In genomic region chr1:185360714-185361113, GRCh38 we compare ENCODE assay signal across 25 cellular contexts. TPM values are rescaled to one million over a fixed set of nuclear protein-coding genes. Genes with fewer than 3 reads are reported as not detected.
DNase-seq lines count a peak whose midpoint lies in the region; TF ChIP-seq lines count a peak whose summit lies in the region.
"Had no signal": no experiment of that assay in that cellular context is flagged by ENCODE, and none has a peak within 500 bp of the region (broad histone marks: within the 10 kb centered on the region; RNA-seq: fewer than 3 reads in every experiment).

No MANE protein-coding gene starts in this region.

- no peak overlapping the region for H2AFZ ChIP-seq in osteoblast (ENCODE audit: low read length)

- H3K27me3 ChIP-seq in osteoblast (ENCODE audit: insufficient read depth, low read length) (no peaks in the 10 kb centered on the region), H7 (ENCODE audit: control insufficient read depth, insufficient read depth, low read length) (no peaks in the 10 kb centered on the region), tibial nerve (no peaks in the 10 kb centered on the region)
- H3K27me3 ChIP-seq: BLaER1 treated with 17β-estradiol and CSF1 and Interleukin-3, amounts not matched to agents 10 nM and 100 nM; esophagus squamous epithelium; MG63; neutrophil had no signal

- H3K27ac ChIP-seq in osteoblast (ENCODE audit: low read depth, low read length): no peak overlapping the region
- no peak overlapping the region for H3K27ac ChIP-seq in tibial nerve
- H3K27ac ChIP-seq: BLaER1 treated with 17β-estradiol and CSF1 and Interleukin-3, amounts not matched to agents 10 nM and 100 nM; esophagus squamous epithelium; neutrophil; psoas muscle had no signal

- TF ChIP-seq POLR2A in tibial nerve (IDR thresholded peaks at IDR 0.05): no peak

- H3K4me2 ChIP-seq in osteoblast (ENCODE audit: insufficient read depth, low read length): no peak overlapping the region
- H3K4me2 ChIP-seq: BLaER1 treated with 17β-estradiol and CSF1 and Interleukin-3, amounts not matched to agents 10 nM and 100 nM had no signal

- H3K4me1 ChIP-seq in osteoblast (ENCODE audit: insufficient read depth, low read length) (peaks cover 9% of the 10 kb centered on the region), tibial nerve (no peaks in the 10 kb centered on the region)
- H3K4me1 ChIP-seq: Caco-2, psoas muscle had no signal

- WGBS in tibial nerve, 2 donors: 95 to 96% methylated on average over 1 of the region's 1 CpG

- TF ChIP-seq CTCF in epithelial cell of esophagus (IDR thresholded peaks at IDR 0.05; ENCODE audit: insufficient read depth, low read depth, low read length, missing control alignments) (no peak), osteoblast (IDR thresholded peaks at IDR 0.05; ENCODE audit: extremely low read depth, low read depth, low read length) (no peak), tibial nerve (IDR thresholded peaks at IDR 0.05) (no peak)

- no peaks in the 10 kb centered on the region for H4K20me1 ChIP-seq in osteoblast (ENCODE audit: insufficient read depth, low read length)
- H4K20me1 ChIP-seq: BLaER1 treated with 17β-estradiol and CSF1 and Interleukin-3, amounts not matched to agents 10 nM and 100 nM had no signal

- peak; percentile 70 for DNase-seq in EL
- peak; percentile 57 for DNase-seq in NCI-H226
- peak; percentile 44 for DNase-seq in epithelial cell of esophagus (ENCODE audit: low read depth)
- peak; percentile 55 for DNase-seq in osteoblast (ENCODE audit: insufficient read length, low spot score, missing footprints)
- DNase-seq in NCI-H187 (lab: John Stamatoyannopoulos, UW): no peak
- DNase-seq in H7: no peak
- DNase-seq in AG08396 (ENCODE audit: low spot score): no peak
- no peak for DNase-seq in tibial nerve (ENCODE audit: low spot score in 2 of 2)
- DNase-seq: ACHN; activated CD4-positive, alpha-beta memory T cell treated with anti-CD3 and anti-CD28 coated beads for 36 hours; activated CD8-positive, alpha-beta memory T cell treated with anti-CD3 and anti-CD28 coated beads, Interleukin-2, amount 50 U/mL, for 4 hours; Caco-2; endodermal cell; esophagus squamous epithelium; glutamatergic neuron; islet precursor cell; left ventricle myocardium superior; MG63; naive B cell; NCI-H2081 treated with DMSO at 0.1 percent for 48 hours; NCI-H345; psoas muscle; stimulated activated naive CD8-positive, alpha-beta T cell treated with anti-CD3 and anti-CD28 coated beads, Interleukin-15, Interleukin-2, amounts not matched to agents 100 U/mL and 50 U/mL, for 24 hours had no signal

- H3K36me3 ChIP-seq in osteoblast (ENCODE audit: insufficient read depth, low read length) (no peaks in the 10 kb centered on the region), H7 (replicated peaks; ENCODE audit: control insufficient read depth, insufficient read depth, low read length) (no peaks in the 10 kb centered on the region), tibial nerve (no peaks in the 10 kb centered on the region)
- H3K36me3 ChIP-seq: BLaER1 treated with 17β-estradiol and CSF1 and Interleukin-3, amounts not matched to agents 10 nM and 100 nM; esophagus squamous epithelium; MG63; neutrophil had no signal

- no peaks in the 10 kb centered on the region for H3K79me2 ChIP-seq in osteoblast (ENCODE audit: insufficient read depth, low read length)

- no peak for TF ChIP-seq EP300 in tibial nerve (IDR thresholded peaks at IDR 0.05)

- H3K4me3 ChIP-seq in epithelial cell of esophagus (ENCODE audit: low read length): no peak overlapping the region
- H3K4me3 ChIP-seq in osteoblast (ENCODE audit: insufficient read depth, low read length): no peak overlapping the region
- H3K4me3 ChIP-seq in H7 (ENCODE audit: insufficient read depth, low read depth, low read length): no peak overlapping the region
- H3K4me3 ChIP-seq in tibial nerve: no peak overlapping the region
- H3K4me3 ChIP-seq: BLaER1 treated with 17β-estradiol and CSF1 and Interleukin-3, amounts not matched to agents 10 nM and 100 nM; esophagus squamous epithelium; MG63; psoas muscle had no signal

- no peaks in the 10 kb centered on the region for H3K9me3 ChIP-seq in osteoblast (ENCODE audit: low read depth, low read length)
- H3K9me3 ChIP-seq in tibial nerve: peaks cover 0 to 31% (median 0%) of the 10 kb centered on the region in 4 donors
- H3K9me3 ChIP-seq: Caco-2, neutrophil, psoas muscle had no signal

RNA-seq across cellular contexts. Expression of gene IVNS1ABP, which starts 43.7 kb away (rescaled TPM):
- total RNA-seq in osteoblast (91.6 and 94.8 TPM in 2 replicates), tibial nerve (100 to 1,000 TPM in 1 of 4 donors, 10 to 100 TPM in 3; 41.8 to 125 (median 66.7) TPM)
- total RNA-seq in H7 (2014; rRNA removed; shearing (Covaris generic)): 208 and 240 TPM in 2 replicates

Comparison
In these comparisons a context has a peak if more than half of its experiments do, and no peak if none do; other contexts are left out.
1. DNase-seq: peak in EL (single experiment), NCI-H226 (single experiment), epithelial cell of esophagus (single experiment) and osteoblast (single experiment); none in NCI-H187 (0 of 2), H7 (single experiment), AG08396 (single experiment) and tibial nerve (0 of 2).